24 cellular contexts compared by ENCODE assay signal in the genomic region with DNA sequence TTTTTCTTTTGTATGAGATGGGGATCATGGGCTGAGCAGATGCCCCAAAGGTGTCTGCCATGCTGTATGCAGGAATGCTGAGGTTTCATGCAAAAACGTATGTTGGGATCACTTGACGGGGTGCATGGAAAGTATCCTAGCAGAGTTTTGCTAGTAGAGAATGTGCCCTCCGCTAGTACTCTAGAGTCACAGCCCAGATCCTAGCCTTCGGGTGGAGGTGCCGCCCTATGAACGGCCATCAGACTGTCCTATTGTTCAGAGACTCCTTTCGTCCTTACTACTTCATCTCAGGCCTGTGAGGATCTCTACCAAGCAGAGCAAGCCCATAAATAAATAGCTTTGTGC.
A peak's percentile ranks its signal among the peaks of the same experiment; 100 is the strongest.
DNase-seq lines count a peak whose midpoint lies in the region; ATAC-seq, FAIRE-seq and TF ChIP-seq lines count a peak whose summit lies in the region.
"Had no signal": no experiment of that assay in that cellular context is flagged by ENCODE, and none has a peak within 500 bp of the region (broad histone marks: within the 10 kb centered on the region; RNA-seq: fewer than 3 reads in every experiment).

No MANE protein-coding gene starts in this region.

- POLR2A ChIA-PET in PC-9 (lab: Charles Lee; ENCODE audit: unreplicated experiment), result no interaction called here
- POLR2A ChIA-PET in H1 (lab: Charles Lee; ENCODE audit: partially characterized antibody), result interaction anchor here (0.9 kb wide), 1 partner anchor 87 kb away, joined by 3 read pairs; the partner anchor contains the start of gene CTSL

- intact Hi-C loops in activated CD4-positive, alpha-beta T cell treated with anti-CD3 and anti-CD28 coated beads, Interleukin-2, amount 10 ng/mL, durations not matched to agents 24 days and 14 days (cut with micrococcal nuclease), result loop anchor here (1.0 to 2.0 kb wide), 3 partner anchors 20 to 476 kb away; no protein-coding TSS in a partner anchor
- intact Hi-C loops in PC-9 (cut with micrococcal nuclease; ENCODE audit: unreplicated experiment), result loop anchor here (1.0 to 2.0 kb wide), 3 partner anchors 129 to 476 kb away; no protein-coding TSS in a partner anchor
- intact Hi-C loops in heart left ventricle (cut with DNase I), result loop anchor here (1.0 to 5.0 kb wide), 7 partner anchors 126 to 476 kb away; no protein-coding TSS in a partner anchor

- H2BK120ac ChIP-seq in H1 (replicated peaks; ENCODE audit: low read depth, low read length), result no peak overlapping the region

- no peak overlapping the region for H3K9ac ChIP-seq in H1 (replicated peaks in 1 of 4; ENCODE audit: extremely low read depth in 1 of 4, low read depth in 3 of 4, low read length in 3 of 4)

- H3K27me3 Mint-ChIP-seq in activated CD4-positive, alpha-beta T cell treated with anti-CD3 and anti-CD28 coated beads, Interleukin-2, amount 10 ng/mL, durations not matched to agents 24 days and 14 days, result peaks cover 4% of the 10 kb centered on the region
- H3K27me3 Mint-ChIP-seq in osteocyte (ENCODE audit: unreplicated experiment), result peaks cover 27% of the 10 kb centered on the region

- ATAC-seq in heart left ventricle, result no peak
- ATAC-seq: effector memory CD8-positive, alpha-beta T cell had no signal

- no peaks in the 10 kb centered on the region; the same call in 1 of the 2 replicates for H3K9me3 ChIP-seq in PC-9 (ENCODE audit: insufficient read depth, low read depth)
- H3K9me3 ChIP-seq in H1 (ENCODE audit: insufficient read depth in 2 of 2, low read depth in 1 of 2, low read length in 1 of 2), result no peaks in the 10 kb centered on the region; a peak in 1 of 4 replicates
- H3K9me3 ChIP-seq in heart left ventricle, result peaks cover 0 to 9% (median 0%) of the 10 kb centered on the region in 12 donors
- H3K9me3 ChIP-seq: neutrophil, Peyer's patch, prostate gland, testis had no signal

- no peak overlapping the region for H2AK5ac ChIP-seq in H1 (ENCODE audit: low read depth, low read length)

- no TSS peak for BruUV-seq in PC-9 (replicated peaks; lab: Mats Ljungman, UMichigan)

- no peak for FAIRE-seq in H1 (lab: Jason Lieb, UNC)
- FAIRE-seq: bronchial epithelial cell had no signal

- H4K8ac ChIP-seq in H1 (ENCODE audit: extremely low read depth, insufficient read depth, low read length), result no peak overlapping the region

- no peak overlapping the region for H2BK5ac ChIP-seq in H1 (ENCODE audit: low read depth, low read length)

- H3K27ac Mint-ChIP-seq in activated CD4-positive, alpha-beta T cell treated with anti-CD3 and anti-CD28 coated beads, Interleukin-2, amount 10 ng/mL, durations not matched to agents 24 days and 14 days, result peak overlapping the region; percentile 54
- no peak overlapping the region for H3K27ac Mint-ChIP-seq in osteocyte (ENCODE audit: unreplicated experiment)
- H3K27ac Mint-ChIP-seq: B cell; effector memory CD8-positive, alpha-beta T cell had no signal

- H3K18ac ChIP-seq in H1 (ENCODE audit: extremely low read depth, low read length), result no peak overlapping the region

- H3K4me2 ChIP-seq in PC-9 (no peak overlapping the region), H1 (ENCODE audit: insufficient read depth in 1 of 2, low read depth in 2 of 2, low read length in 2 of 2) (no peak overlapping the region)

- H4K20me1 ChIP-seq in PC-9 (ENCODE audit: insufficient read depth) (no peaks in the 10 kb centered on the region), H1 (replicated peaks in 1 of 2; ENCODE audit: control insufficient read depth in 1 of 2, insufficient read depth in 2 of 2, low read length in 2 of 2) (no peaks in the 10 kb centered on the region)

- peaks cover 24% of the 10 kb centered on the region for H3K4me1 Mint-ChIP-seq in activated CD4-positive, alpha-beta T cell treated with anti-CD3 and anti-CD28 coated beads, Interleukin-2, amount 10 ng/mL, durations not matched to agents 24 days and 14 days
- peaks cover 14% of the 10 kb centered on the region for H3K4me1 Mint-ChIP-seq in osteocyte (ENCODE audit: unreplicated experiment)
- H3K4me1 Mint-ChIP-seq: B cell had no signal

- CTCF ChIA-PET in PC-9 (lab: Charles Lee) (no interaction called here), H1 (lab: Charles Lee; ENCODE audit: partially characterized antibody) (interaction anchor here (0.6 to 6.5 kb wide), 26 partner anchors 8 to 427 kb away, joined by 3 to 88 read pairs (median 8); partner anchors contain the start of gene CTSL)

- no peak overlapping the region for H2BK12ac ChIP-seq in H1 (ENCODE audit: low read depth, low read length)

- H2BK20ac ChIP-seq in H1 (ENCODE audit: low read length), result no peak overlapping the region

- H3K56ac ChIP-seq in H1 (replicated peaks; ENCODE audit: insufficient read length, low read depth, low read length), result no peak overlapping the region

- H3K79me1 ChIP-seq in H1 (ENCODE audit: low read depth, low read length), result no peaks in the 10 kb centered on the region

- no peaks in the 10 kb centered on the region for H3K4me1 ChIP-seq in PC-9 (replicated peaks; ENCODE audit: insufficient read depth)
- H3K4me1 ChIP-seq in H1 (replicated peaks in 1 of 4; ENCODE audit: control insufficient read depth in 3 of 4, insufficient read depth in 4 of 4, low read length in 3 of 4), result no peaks in the 10 kb centered on the region; a peak in 1 of 7 replicates
- H3K4me1 ChIP-seq in heart left ventricle, result peaks cover 0 to 16% (median 0%) of the 10 kb centered on the region in 12 donors
- H3K4me1 ChIP-seq: Peyer's patch, prostate gland, testis had no signal

- 65% methylated on average over 7 of the region's 7 CpGs; no CpG with 5 or more reads in 1 of the 2 experiments for WGBS in H1 (ENCODE audit: extremely low coverage in 1 of 2, insufficient coverage in 1 of 2, insufficient read length in 1 of 2, insufficient replicate concordance in 2 of 2, low coverage in 1 of 2, low lambda C conversion rate in 2 of 2, missing lambda C conversion rate in 1 of 2), 2 experiments
- WGBS in heart left ventricle, 4 donors, result 46 to 66% (median 63%) methylated on average over 6 to 7 of the region's 7 CpGs

- H3K36me3 ChIP-seq in PC-9 (ENCODE audit: low read depth) (no peaks in the 10 kb centered on the region), H1 (ENCODE audit: control insufficient read depth in 2 of 4, insufficient read depth in 4 of 4, low read length in 3 of 4) (no peaks in the 10 kb centered on the region), heart left ventricle (no peaks in the 10 kb centered on the region)
- H3K36me3 ChIP-seq: neutrophil, Peyer's patch, prostate gland had no signal

- H2AFZ ChIP-seq in PC-9 (no peak overlapping the region), H1 (ENCODE audit: low read length) (no peak overlapping the region)

- no peak overlapping the region for H3K4ac ChIP-seq in H1 (replicated peaks; ENCODE audit: insufficient read length, low read depth, low read length)

- TF ChIP-seq CTCF in PC-9 (conservative IDR thresholded peaks at IDR 0.05), result peak; percentile 36; the same call in 1 of the 2 replicates
- no peak for TF ChIP-seq CTCF in H1 (IDR thresholded peaks at IDR 0.05; ENCODE audit: control extremely low read depth in 1 of 3, insufficient read depth in 1 of 3, low read depth in 1 of 3, low read length in 3 of 3)
- no peak for TF ChIP-seq CTCF in osteocyte (IDR thresholded peaks at IDR 0.05)
- peak in 1 of 12 donors; percentile 2 for TF ChIP-seq CTCF in heart left ventricle (IDR thresholded peaks at IDR 0.05)

- DNase-seq in activated CD4-positive, alpha-beta T cell treated with anti-CD3 and anti-CD28 coated beads, Interleukin-2, amount 10 ng/mL, durations not matched to agents 24 days and 14 days, result no peak
- no peak for DNase-seq in activated CD4-positive, alpha-beta T cell treated with anti-CD3 and anti-CD28 coated beads, Interleukin-2, amount 50 U/mL, for 1 hour
- DNase-seq in PC-9 (no peak), H1 (ENCODE audit: low read depth in 1 of 2, low spot score in 2 of 2) (peak in 1 of 2 experiments; percentile 60), osteocyte (ENCODE audit: extremely low spot score, unreplicated experiment) (peak; percentile 77), NCI-H1092 treated with DMSO at 0.1 percent for 48 hours (lab: John Stamatoyannopoulos, UW) (no peak), heart left ventricle (no peak)
- no peak for DNase-seq in stimulated activated naive CD4-positive, alpha-beta T cell (lab: John Stamatoyannopoulos, UW)
- DNase-seq: activated CD4-positive, CD25-positive, alpha-beta regulatory T cell; activated T-cell treated with anti-CD3 and anti-CD28 coated beads for 4 hours; cortex of kidney; effector memory CD8-positive, alpha-beta T cell; left cardiac atrium; NCI-H1092; NCI-H187 treated with DMSO at 0.1 percent for 48 hours; NCI-H2171 treated with DMSO at 0.1 percent for 48 hours; NK-92 treated with Interleukin-12 subunit alpha and Interleukin-12 subunit beta, amount 100 ng/mL, for 24 hours; Peyer's patch; stimulated activated naive CD8-positive, alpha-beta T cell treated with anti-CD3 and anti-CD28 coated beads, Interleukin-15, Interleukin-2, amounts not matched to agents 100 U/mL and 50 U/mL, for 24 hours had no signal

- no peaks in the 10 kb centered on the region for H3K9me2 ChIP-seq in PC-9 (ENCODE audit: insufficient read depth)

- no peaks in the 10 kb centered on the region for H3K79me2 ChIP-seq in PC-9 (ENCODE audit: low read depth)
- no peaks in the 10 kb centered on the region for H3K79me2 ChIP-seq in H1 (ENCODE audit: control insufficient read depth in 1 of 2, insufficient read depth in 2 of 2, low read length in 2 of 2)

- no peaks in the 10 kb centered on the region for H3K27me3 ChIP-seq in PC-9 (ENCODE audit: insufficient read depth, low read depth)
- no peaks in the 10 kb centered on the region for H3K27me3 ChIP-seq in H1 (replicated peaks in 1 of 4; ENCODE audit: control insufficient read depth in 3 of 4, extremely low read depth in 1 of 4, insufficient read depth in 3 of 4, low read length in 3 of 4)
- peaks cover 0 to 23% (median 0%) of the 10 kb centered on the region in 9 donors for H3K27me3 ChIP-seq in heart left ventricle
- H3K27me3 ChIP-seq: Peyer's patch, testis had no signal

- TF ChIP-seq RAD21 in H1 (IDR thresholded peaks at IDR 0.05 in 1 of 2, conservative IDR thresholded peaks at IDR 0.05 in 1 of 2; ENCODE audit: low read depth in 2 of 2, low read length in 2 of 2), result no peak

- peaks cover 7% of the 10 kb centered on the region for H3K9me3 Mint-ChIP-seq in activated CD4-positive, alpha-beta T cell treated with anti-CD3 and anti-CD28 coated beads, Interleukin-2, amount 10 ng/mL, durations not matched to agents 24 days and 14 days
- H3K9me3 Mint-ChIP-seq in osteocyte (ENCODE audit: unreplicated experiment), result no peaks in the 10 kb centered on the region
- H3K9me3 Mint-ChIP-seq: effector memory CD8-positive, alpha-beta T cell had no signal

- H3K23me2 ChIP-seq in H1 (ENCODE audit: low read depth, low read length), result no peaks in the 10 kb centered on the region

- H3K4me3 ChIP-seq in PC-9, result no peak overlapping the region
- H3K4me3 ChIP-seq in H1 (ENCODE audit: extremely low read depth in 1 of 4, insufficient read depth in 2 of 4, low read depth in 3 of 4, low read length in 4 of 4), result no peak overlapping the region
- H3K4me3 ChIP-seq in heart left ventricle, result no peak overlapping the region
- H3K4me3 ChIP-seq: Peyer's patch, prostate gland, testis had no signal

- H3K27ac ChIP-seq in PC-9, result no peak overlapping the region
- H3K27ac ChIP-seq in H1 (ENCODE audit: low read depth, low read length), result no peak overlapping the region
- H3K27ac ChIP-seq in heart left ventricle, result no peak overlapping the region
- H3K27ac ChIP-seq: neutrophil, Peyer's patch, prostate gland, testis had no signal

- no peak overlapping the region for H4K91ac ChIP-seq in H1 (replicated peaks; ENCODE audit: insufficient read length, low read length)

- no peak for TF ChIP-seq EP300 in H1 (IDR thresholded peaks at IDR 0.05; ENCODE audit: borderline replicate concordance in 1 of 2, low read depth in 2 of 2, low read length in 2 of 2)

- no peaks in the 10 kb centered on the region for H3K36me3 Mint-ChIP-seq in activated CD4-positive, alpha-beta T cell treated with anti-CD3 and anti-CD28 coated beads, Interleukin-2, amount 10 ng/mL, durations not matched to agents 24 days and 14 days (ENCODE audit: low read depth)
- peaks cover 2% of the 10 kb centered on the region for H3K36me3 Mint-ChIP-seq in osteocyte (ENCODE audit: unreplicated experiment)

- no peak overlapping the region for H4K5ac ChIP-seq in H1 (ENCODE audit: insufficient read length, low read depth, low read length)

- H3F3A ChIP-seq in PC-9 (ENCODE audit: insufficient read depth, low read depth), result no peaks in the 10 kb centered on the region

- no peak overlapping the region; the same call in 1 of the 2 replicates for H2BK15ac ChIP-seq in H1 (ENCODE audit: low read length)

- H3K4me3 Mint-ChIP-seq in activated CD4-positive, alpha-beta T cell treated with anti-CD3 and anti-CD28 coated beads, Interleukin-2, amount 10 ng/mL, durations not matched to agents 24 days and 14 days, result no peak overlapping the region
- no peak overlapping the region for H3K4me3 Mint-ChIP-seq in osteocyte (ENCODE audit: unreplicated experiment)
- H3K4me3 Mint-ChIP-seq: B cell; effector memory CD8-positive, alpha-beta T cell had no signal

- H3K23ac ChIP-seq in H1 (ENCODE audit: insufficient read length), result no peak overlapping the region

- no peak overlapping the region for H3K14ac ChIP-seq in H1 (ENCODE audit: insufficient read length)

- TF ChIP-seq POLR2A in H1 (IDR thresholded peaks at IDR 0.05; ENCODE audit: control extremely low read depth in 1 of 2, low read depth in 2 of 2, low read length in 2 of 2) (no peak), heart left ventricle (IDR thresholded peaks at IDR 0.05) (no peak)
